ENCODE assay signal across 16 cellular contexts in the genomic region with DNA sequence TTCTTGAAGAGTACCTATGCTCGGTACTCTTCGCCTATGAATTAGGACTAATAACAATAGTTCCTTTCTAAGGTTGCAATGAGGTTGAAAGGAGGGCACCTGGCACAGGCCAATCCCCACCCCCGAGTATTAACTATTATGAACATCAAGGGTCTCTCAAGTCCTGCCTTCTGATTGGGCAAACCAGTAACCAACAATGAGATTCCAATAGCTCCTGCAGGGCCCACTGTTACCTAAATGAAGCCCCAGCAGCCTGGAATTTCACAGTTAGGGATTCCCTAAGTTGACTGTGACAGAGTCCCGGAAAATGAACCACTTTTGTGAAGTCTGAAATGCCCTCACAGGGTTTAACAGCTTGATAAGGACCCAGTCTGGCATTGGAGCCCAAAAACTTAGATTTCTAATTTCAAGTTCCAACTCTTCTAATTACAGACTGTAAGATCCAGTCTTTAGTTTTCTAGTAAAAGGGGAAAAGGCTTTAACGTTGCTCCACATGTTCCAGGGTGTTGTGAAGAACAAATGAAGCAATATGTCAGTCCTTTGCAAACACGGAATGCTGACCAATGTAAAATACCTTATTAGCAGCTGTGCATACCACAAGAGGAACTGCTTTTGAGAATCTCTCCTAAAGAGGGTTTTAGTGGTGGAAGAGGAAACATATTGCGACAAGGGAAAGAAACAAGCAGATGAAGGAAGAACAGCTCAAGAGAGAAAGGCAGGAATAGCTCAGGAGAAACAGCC.
DNase-seq lines count a peak whose midpoint lies in the region; ATAC-seq and TF ChIP-seq lines count a peak whose summit lies in the region.
"Had no signal": no experiment of that assay in that cellular context is flagged by ENCODE, and none has a peak within 500 bp of the region (broad histone marks: within the 10 kb centered on the region; RNA-seq: fewer than 3 reads in every experiment).

No MANE protein-coding gene starts in this region.

- no peak overlapping the region for H3K27ac ChIP-seq in right lobe of liver
- H3K27ac ChIP-seq: psoas muscle had no signal

- no peaks in the 10 kb centered on the region for H3K27me3 ChIP-seq in right lobe of liver

- H3K9me3 ChIP-seq in right lobe of liver: no peaks in the 10 kb centered on the region
- H3K9me3 ChIP-seq: psoas muscle, SK-N-SH had no signal

- ATAC-seq in GM18907 (IDR thresholded peaks at IDR 0.05; ENCODE audit: unreplicated experiment) (peak; percentile 13), HG03520 (IDR thresholded peaks at IDR 0.05; ENCODE audit: unreplicated experiment) (peak; percentile 12), WTC11 (peak; percentile 77), right lobe of liver (peak; percentile 35 to 51 (median 40)), HG03442 (IDR thresholded peaks at IDR 0.05; ENCODE audit: unreplicated experiment) (no peak)
- ATAC-seq in stimulated activated memory B cell treated with anti-CD40 and anti-IgM and Interleukin-4, amounts not matched to agents 10 μg/mL and 1 μg/mL and 100 μg/mL, for 72 hours: no peak
- ATAC-seq: HCT116, psoas muscle had no signal

- H3K27ac Mint-ChIP-seq in WTC11 (peak overlapping the region; percentile 19), endothelial cell (ENCODE audit: unreplicated experiment) (no peak overlapping the region)
- no peak overlapping the region for H3K27ac Mint-ChIP-seq in stimulated activated memory B cell treated with anti-CD40 and anti-IgM and Interleukin-4, amounts not matched to agents 10 μg/mL and 1 μg/mL and 100 μg/mL, for 72 hours

- CTCF ChIA-PET in WTC11 (lab: Charles Lee): no interaction called here

- no peaks in the 10 kb centered on the region for H3K9me3 Mint-ChIP-seq in WTC11
- no peaks in the 10 kb centered on the region for H3K9me3 Mint-ChIP-seq in endothelial cell (ENCODE audit: unreplicated experiment)
- H3K9me3 Mint-ChIP-seq in stimulated activated memory B cell treated with anti-CD40 and anti-IgM and Interleukin-4, amounts not matched to agents 10 μg/mL and 1 μg/mL and 100 μg/mL, for 72 hours: no peaks in the 10 kb centered on the region

- no peaks in the 10 kb centered on the region for H3K36me3 ChIP-seq in right lobe of liver

- H3K4me3 Mint-ChIP-seq in WTC11: no peak overlapping the region
- no peak overlapping the region for H3K4me3 Mint-ChIP-seq in endothelial cell (ENCODE audit: unreplicated experiment)
- no peak overlapping the region for H3K4me3 Mint-ChIP-seq in stimulated activated memory B cell treated with anti-CD40 and anti-IgM and Interleukin-4, amounts not matched to agents 10 μg/mL and 1 μg/mL and 100 μg/mL, for 72 hours

- intact Hi-C loops in right lobe of liver (cut with DNase I): no loop called here

- DNase-seq in WTC11 (ENCODE audit: low spot score) (no peak), right lobe of liver (no peak), SHP77 treated with DMSO at 0.1 percent for 48 hours (lab: John Stamatoyannopoulos, UW) (no peak), endothelial cell (ENCODE audit: low spot score) (no peak)
- DNase-seq: activated CD8-positive, alpha-beta memory T cell treated with anti-CD3 and anti-CD28 coated beads, Interleukin-2, amount 50 U/mL, for 4 hours; DMS 273 treated with DMSO at 0.1 percent for 48 hours; NCI-H1694 treated with DMSO at 0.1 percent for 48 hours; NCI-H82; SK-N-SH; stimulated activated CD4-positive, alpha-beta T cell treated with anti-CD3 and anti-CD28 coated beads, Interleukin-2, amount 100 ng/mL, for 24 hours had no signal

- no peaks in the 10 kb centered on the region for H3K27me3 Mint-ChIP-seq in WTC11 (ENCODE audit: low read depth)
- H3K27me3 Mint-ChIP-seq in endothelial cell (ENCODE audit: unreplicated experiment): no peaks in the 10 kb centered on the region
- H3K27me3 Mint-ChIP-seq in stimulated activated memory B cell treated with anti-CD40 and anti-IgM and Interleukin-4, amounts not matched to agents 10 μg/mL and 1 μg/mL and 100 μg/mL, for 72 hours: no peaks in the 10 kb centered on the region

- H3K4me1 Mint-ChIP-seq in WTC11: peaks cover 67% of the 10 kb centered on the region
- H3K4me1 Mint-ChIP-seq in endothelial cell (ENCODE audit: unreplicated experiment): peaks cover 6% of the 10 kb centered on the region
- no peaks in the 10 kb centered on the region for H3K4me1 Mint-ChIP-seq in stimulated activated memory B cell treated with anti-CD40 and anti-IgM and Interleukin-4, amounts not matched to agents 10 μg/mL and 1 μg/mL and 100 μg/mL, for 72 hours

- no peaks in the 10 kb centered on the region for H3K4me1 ChIP-seq in right lobe of liver
- H3K4me1 ChIP-seq: psoas muscle had no signal

- H3K36me3 Mint-ChIP-seq in WTC11 (no peaks in the 10 kb centered on the region), endothelial cell (ENCODE audit: low read depth, unreplicated experiment) (no peaks in the 10 kb centered on the region)
- no peaks in the 10 kb centered on the region for H3K36me3 Mint-ChIP-seq in stimulated activated memory B cell treated with anti-CD40 and anti-IgM and Interleukin-4, amounts not matched to agents 10 μg/mL and 1 μg/mL and 100 μg/mL, for 72 hours

- no peak for TF ChIP-seq POLR2A in right lobe of liver (IDR thresholded peaks at IDR 0.05)

- POLR2A ChIA-PET in WTC11 (lab: Charles Lee): no interaction called here

- WGBS in right lobe of liver (ENCODE audit: insufficient coverage, low coverage, low lambda C conversion rate, missing lambda C conversion rate): 34% methylated on average over 7 of the region's 7 CpGs

- H3K4me3 ChIP-seq in right lobe of liver: no peak overlapping the region
- H3K4me3 ChIP-seq: psoas muscle had no signal

- no peak for TF ChIP-seq CTCF in WTC11 (IDR thresholded peaks at IDR 0.05)
- TF ChIP-seq CTCF in right lobe of liver (IDR thresholded peaks at IDR 0.05): no peak
- no peak for TF ChIP-seq CTCF in endothelial cell (IDR thresholded peaks at IDR 0.05; ENCODE audit: unreplicated experiment)

TF ChIP-seq in WTC11, 78 proteins besides CTCF, POLR2A, EP300 and RAD21 (continues in another document):
- TF ChIP-seq FOXP1 (CRISPR knock-in tag; IDR thresholded peaks at IDR 0.05; ENCODE audit: borderline replicate concordance): no peak
- TF ChIP-seq FOXJ3 (CRISPR knock-in tag; IDR thresholded peaks at IDR 0.05; ENCODE audit: borderline replicate concordance): no peak
- TF ChIP-seq, protein P1, sequence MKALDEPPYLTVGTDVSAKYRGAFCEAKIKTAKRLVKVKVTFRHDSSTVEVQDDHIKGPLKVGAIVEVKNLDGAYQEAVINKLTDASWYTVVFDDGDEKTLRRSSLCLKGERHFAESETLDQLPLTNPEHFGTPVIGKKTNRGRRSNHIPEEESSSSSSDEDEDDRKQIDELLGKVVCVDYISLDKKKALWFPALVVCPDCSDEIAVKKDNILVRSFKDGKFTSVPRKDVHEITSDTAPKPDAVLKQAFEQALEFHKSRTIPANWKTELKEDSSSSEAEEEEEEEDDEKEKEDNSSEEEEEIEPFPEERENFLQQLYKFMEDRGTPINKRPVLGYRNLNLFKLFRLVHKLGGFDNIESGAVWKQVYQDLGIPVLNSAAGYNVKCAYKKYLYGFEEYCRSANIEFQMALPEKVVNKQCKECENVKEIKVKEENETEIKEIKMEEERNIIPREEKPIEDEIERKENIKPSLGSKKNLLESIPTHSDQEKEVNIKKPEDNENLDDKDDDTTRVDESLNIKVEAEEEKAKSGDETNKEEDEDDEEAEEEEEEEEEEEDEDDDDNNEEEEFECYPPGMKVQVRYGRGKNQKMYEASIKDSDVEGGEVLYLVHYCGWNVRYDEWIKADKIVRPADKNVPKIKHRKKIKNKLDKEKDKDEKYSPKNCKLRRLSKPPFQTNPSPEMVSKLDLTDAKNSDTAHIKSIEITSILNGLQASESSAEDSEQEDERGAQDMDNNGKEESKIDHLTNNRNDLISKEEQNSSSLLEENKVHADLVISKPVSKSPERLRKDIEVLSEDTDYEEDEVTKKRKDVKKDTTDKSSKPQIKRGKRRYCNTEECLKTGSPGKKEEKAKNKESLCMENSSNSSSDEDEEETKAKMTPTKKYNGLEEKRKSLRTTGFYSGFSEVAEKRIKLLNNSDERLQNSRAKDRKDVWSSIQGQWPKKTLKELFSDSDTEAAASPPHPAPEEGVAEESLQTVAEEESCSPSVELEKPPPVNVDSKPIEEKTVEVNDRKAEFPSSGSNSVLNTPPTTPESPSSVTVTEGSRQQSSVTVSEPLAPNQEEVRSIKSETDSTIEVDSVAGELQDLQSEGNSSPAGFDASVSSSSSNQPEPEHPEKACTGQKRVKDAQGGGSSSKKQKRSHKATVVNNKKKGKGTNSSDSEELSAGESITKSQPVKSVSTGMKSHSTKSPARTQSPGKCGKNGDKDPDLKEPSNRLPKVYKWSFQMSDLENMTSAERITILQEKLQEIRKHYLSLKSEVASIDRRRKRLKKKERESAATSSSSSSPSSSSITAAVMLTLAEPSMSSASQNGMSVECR (CRISPR knock-in tag; IDR thresholded peaks at IDR 0.05; ENCODE audit: borderline replicate concordance): no peak
- no peak for TF ChIP-seq ZNF263 (CRISPR knock-in tag; IDR thresholded peaks at IDR 0.05; ENCODE audit: low read depth)
- no peak for TF ChIP-seq NR3C1 (CRISPR knock-in tag; conservative IDR thresholded peaks at IDR 0.05; ENCODE audit: low read depth)
- no peak for TF ChIP-seq TP53 (CRISPR knock-in tag; IDR thresholded peaks at IDR 0.05)
- TF ChIP-seq, protein P2, sequence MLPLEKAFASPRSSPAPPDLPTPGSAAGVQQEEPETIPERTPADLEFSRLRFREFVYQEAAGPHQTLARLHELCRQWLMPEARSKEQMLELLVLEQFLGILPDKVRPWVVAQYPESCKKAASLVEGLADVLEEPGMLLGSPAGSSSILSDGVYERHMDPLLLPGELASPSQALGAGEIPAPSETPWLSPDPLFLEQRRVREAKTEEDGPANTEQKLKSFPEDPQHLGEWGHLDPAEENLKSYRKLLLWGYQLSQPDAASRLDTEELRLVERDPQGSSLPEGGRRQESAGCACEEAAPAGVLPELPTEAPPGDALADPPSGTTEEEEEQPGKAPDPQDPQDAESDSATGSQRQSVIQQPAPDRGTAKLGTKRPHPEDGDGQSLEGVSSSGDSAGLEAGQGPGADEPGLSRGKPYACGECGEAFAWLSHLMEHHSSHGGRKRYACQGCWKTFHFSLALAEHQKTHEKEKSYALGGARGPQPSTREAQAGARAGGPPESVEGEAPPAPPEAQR (CRISPR knock-in tag; IDR thresholded peaks at IDR 0.05): no peak
- no peak for TF ChIP-seq NFATC4 (CRISPR knock-in tag; IDR thresholded peaks at IDR 0.05)
- TF ChIP-seq TEAD1 (CRISPR knock-in tag; IDR thresholded peaks at IDR 0.05): no peak
- no peak for TF ChIP-seq SOX15 (CRISPR knock-in tag; IDR thresholded peaks at IDR 0.05)

Comparison
In these comparisons a context has a peak if more than half of its experiments do, and no peak if none do; other contexts are left out.
1. ATAC-seq: peak in GM18907 (single experiment), HG03520 (single experiment), WTC11 (single experiment) and right lobe of liver (4 of 4); none in HG03442 (single experiment) and stimulated activated memory B cell treated with anti-CD40 and anti-IgM and Interleukin-4, amounts not matched to agents 10 μg/mL and 1 μg/mL and 100 μg/mL, for 72 hours (single experiment).